8 cellular contexts compared by ENCODE assay signal in genomic region chr9:76302947-76303550, GRCh38.
DNase-seq lines count a peak whose midpoint lies in the region; ATAC-seq and TF ChIP-seq lines count a peak whose summit lies in the region.

No MANE protein-coding gene starts in this region.

- TF ChIP-seq CTCF in mammary epithelial cell (conservative IDR thresholded peaks at IDR 0.05 in 1 of 2, IDR thresholded peaks at IDR 0.05 in 1 of 2; ENCODE audit: extremely low read depth in 1 of 2, insufficient read depth in 1 of 2, low read depth in 1 of 2, low read length in 2 of 2) (peak; percentile 42 to 65), left lung (IDR thresholded peaks at IDR 0.05) (peak; percentile 29 to 55)

- in situ Hi-C loops in mammary epithelial cell (cut with MboI; ENCODE audit: low sequenced_read_pairs in 2 of 2): loop anchor here in 1 of 2 donors (25.0 kb wide), 1 partner anchor 1041 kb away; no protein-coding TSS in a partner anchor

- ATAC-seq in HG03159 (IDR thresholded peaks at IDR 0.05; ENCODE audit: unreplicated experiment): peak; percentile 80
- ATAC-seq in left lung: peak; percentile 91
- peak; percentile 71 for ATAC-seq in aorta (ENCODE audit: low FRiP score)

- intact Hi-C loops in mammary epithelial cell (cut with micrococcal nuclease): loop anchor here (2.0 to 5.0 kb wide), 3 partner anchors 436 to 1531 kb away; no protein-coding TSS in a partner anchor
- intact Hi-C loops in left lung (cut with DNase I): no loop called here
- intact Hi-C loops in aorta (cut with DNase I): loop anchor here (5.0 kb wide), 3 partner anchors 86 to 1036 kb away; no protein-coding TSS in a partner anchor

- CTCF ChIA-PET in mammary epithelial cell (lab: Charles Lee; ENCODE audit: low non-redundant PET): interaction anchor here (0.7 kb wide), 1 partner anchor 504 kb away, joined by 9 read pairs; no protein-coding TSS in a partner anchor

- H3K36me3 ChIP-seq in mammary epithelial cell (ENCODE audit: insufficient read depth, low read length): no peaks in the 10 kb centered on the region
- no peaks in the 10 kb centered on the region for H3K36me3 ChIP-seq in left lung
- H3K36me3 ChIP-seq in aorta (ENCODE audit: control insufficient read depth in 1 of 2, insufficient read depth in 2 of 2, low read length in 1 of 2): no peaks in the 10 kb centered on the region

- H3K4me3 ChIP-seq in mammary epithelial cell (replicated peaks in 1 of 3; ENCODE audit: insufficient read depth in 1 of 3, low read depth in 2 of 3, low read length in 3 of 3) (no peak overlapping the region), left lung (no peak overlapping the region), aorta (ENCODE audit: low read length in 2 of 2) (no peak overlapping the region)

- H4K20me1 ChIP-seq in mammary epithelial cell (ENCODE audit: insufficient read depth, low read length): no peaks in the 10 kb centered on the region

- no peaks in the 10 kb centered on the region for H3K4me1 ChIP-seq in mammary epithelial cell (ENCODE audit: insufficient read depth, low read length)
- H3K4me1 ChIP-seq in left lung: peaks cover 0 to 5% of the 10 kb centered on the region in 2 donors
- no peaks in the 10 kb centered on the region for H3K4me1 ChIP-seq in aorta (ENCODE audit: control insufficient read depth in 1 of 2, insufficient read depth in 2 of 2, low read length in 2 of 2)

- BruUV-seq in mammary epithelial cell (replicated peaks; lab: Mats Ljungman, UMichigan): no TSS peak

- H3K27ac ChIP-seq in mammary epithelial cell (ENCODE audit: insufficient read depth, low read depth, low read length) (no peak overlapping the region), left lung (no peak overlapping the region), aorta (ENCODE audit: low read depth in 1 of 2, low read length in 2 of 2) (no peak overlapping the region)

- H3K79me2 ChIP-seq in mammary epithelial cell (ENCODE audit: insufficient read depth, low read length): no peaks in the 10 kb centered on the region

- H3K27me3 ChIP-seq in mammary epithelial cell (ENCODE audit: insufficient read depth, low read length) (no peaks in the 10 kb centered on the region), left lung (peaks cover 0 to 4% of the 10 kb centered on the region in 2 donors), aorta (ENCODE audit: control insufficient read depth in 1 of 2, insufficient read depth in 2 of 2, low read length in 1 of 2) (no peaks in the 10 kb centered on the region)

- H3K9ac ChIP-seq in mammary epithelial cell (ENCODE audit: insufficient read depth, low read length): no peak overlapping the region

- WGBS in mammary epithelial cell (ENCODE audit: low coverage, missing lambda C conversion rate): 30% methylated on average over 3 of the region's 3 CpGs
- 15 to 18% methylated on average over 3 of the region's 3 CpGs for WGBS in aorta, 2 donors

- peak; percentile 7 for DNase-seq in stimulated activated CD4-positive, alpha-beta T cell treated with anti-CD3 and anti-CD28 coated beads, Interleukin-4, amount 100 ng/mL, for 24 hours
- DNase-seq in stimulated activated CD4-positive, alpha-beta T cell treated with anti-CD3 and anti-CD28 coated beads, Interleukin-4, amount 100 ng/mL, for 1 hour: no peak
- DNase-seq in NCI-H526 treated with DMSO at 0.1 percent for 48 hours (lab: John Stamatoyannopoulos, UW) (peak; percentile 25), mammary epithelial cell (peak; percentile 26), left lung (no peak), aorta (no peak), NK-92 (lab: John Stamatoyannopoulos, UW; ENCODE audit: unreplicated experiment) (no peak)

- H3K9me3 ChIP-seq in mammary epithelial cell (replicated peaks; ENCODE audit: insufficient read depth, low read length) (no peaks in the 10 kb centered on the region), left lung (no peaks in the 10 kb centered on the region), aorta (ENCODE audit: control insufficient read depth, low read length) (no peaks in the 10 kb centered on the region)

- dilution Hi-C loops in mammary epithelial cell (cut with HindIII; ENCODE audit: low sequenced_read_pairs): no loop called here

- H2AFZ ChIP-seq in mammary epithelial cell (ENCODE audit: low read depth, low read length): no peak overlapping the region

- H3K4me2 ChIP-seq in mammary epithelial cell (ENCODE audit: insufficient read depth, low read depth, low read length): no peak overlapping the region

Comparison
In these comparisons a context has a peak if more than half of its experiments do, and no peak if none do; other contexts are left out.
1. DNase-seq: peak in stimulated activated CD4-positive, alpha-beta T cell treated with anti-CD3 and anti-CD28 coated beads, Interleukin-4, amount 100 ng/mL, for 24 hours (single experiment), NCI-H526 treated with DMSO at 0.1 percent for 48 hours (single experiment) and mammary epithelial cell (single experiment); none in stimulated activated CD4-positive, alpha-beta T cell treated with anti-CD3 and anti-CD28 coated beads, Interleukin-4, amount 100 ng/mL, for 1 hour (single experiment), left lung (0 of 2), aorta (0 of 2) and NK-92 (single experiment).
2. intact Hi-C loops: an anchor here in mammary epithelial cell (2.0 to 5.0 kb wide) and aorta (5.0 kb wide); none called in left lung.
3. Peak in every context shown above with its lines, with median percentiles within 50 percentile points of each other: ATAC-seq.